Comparison of ENCODE assay signal across 1 cellular context in genomic region chr7:155208681-155209477, GRCh38.
TF ChIP-seq lines count a peak whose summit lies in the region.

No MANE protein-coding gene starts in this region.

TF ChIP-seq in GM12878, 131 proteins besides CTCF, POLR2A, EP300 and RAD21 (continued from another document):
- TF ChIP-seq ZBTB11 (CRISPR knock-in tag; IDR thresholded peaks at IDR 0.05) (no peak), IKZF2 (IDR thresholded peaks at IDR 0.05) (peak; percentile 51 to 58; a peak in 3 of 4 replicates)
